In genomic region chr6:97497713-97498331, GRCh38 we compare ENCODE assay signal across 8 cellular contexts.
A peak's percentile ranks its signal among the peaks of the same experiment; 100 is the strongest.
DNase-seq lines count a peak whose midpoint lies in the region; ATAC-seq, FAIRE-seq and TF ChIP-seq lines count a peak whose summit lies in the region.

No MANE protein-coding gene starts in this region.

- H2AK5ac ChIP-seq in neuronal stem cell (ENCODE audit: low read depth, low read length): no peak overlapping the region

- TF ChIP-seq POLR2A in H54 (IDR thresholded peaks at IDR 0.05; ENCODE audit: low read depth, low read length) (no peak), transverse colon (IDR thresholded peaks at IDR 0.05) (no peak)

- no peaks in the 10 kb centered on the region for H3K79me1 ChIP-seq in neuronal stem cell (ENCODE audit: low read depth, low read length)

- H4K91ac ChIP-seq in neuronal stem cell (ENCODE audit: low read depth, low read length, poor library complexity): no peak overlapping the region

- peak; percentile 99 for ATAC-seq in Panc1

- H3K27ac ChIP-seq in Panc1 (ENCODE audit: low read length) (no peak overlapping the region), neuronal stem cell (replicated peaks; ENCODE audit: low read length) (no peak overlapping the region), transverse colon (no peak overlapping the region)

- WGBS in neuronal stem cell (ENCODE audit: extremely low coverage in 2 of 2, insufficient read length in 2 of 2, insufficient replicate concordance in 1 of 2), 2 donors: no CpG with 5 or more reads among the region's 4 CpGs
- WGBS in transverse colon (ENCODE audit: low coverage in 1 of 2), 2 donors: 42 to 44% methylated on average over 4 of the region's 4 CpGs

- H2BK120ac ChIP-seq in neuronal stem cell (ENCODE audit: low read depth, low read length): no peak overlapping the region

- H2BK15ac ChIP-seq in neuronal stem cell (ENCODE audit: low read length): no peak overlapping the region

- peak; percentile 69 for FAIRE-seq in H54 (lab: Jason Lieb, UNC)

- H3K4me1 ChIP-seq in Panc1 (ENCODE audit: control insufficient read depth, insufficient read depth, low read length) (no peaks in the 10 kb centered on the region), neuronal stem cell (ENCODE audit: control insufficient read depth in 2 of 2, insufficient read depth in 1 of 2, low read depth in 1 of 2, low read length in 2 of 2) (no peaks in the 10 kb centered on the region), transverse colon (no peaks in the 10 kb centered on the region)

- BruUV-seq in Panc1 (replicated peaks; lab: Mats Ljungman, UMichigan): no TSS peak

- no peak for TF ChIP-seq EP300 in transverse colon (IDR thresholded peaks at IDR 0.05; ENCODE audit: low read depth)

- peak overlapping the region; percentile 85 for H2AFZ ChIP-seq in neuronal stem cell (ENCODE audit: low read length)

- H3K36me3 ChIP-seq in Panc1 (ENCODE audit: control insufficient read depth, insufficient read depth, low read length): no peaks in the 10 kb centered on the region
- H3K36me3 ChIP-seq in neuronal stem cell (replicated peaks in 1 of 2; ENCODE audit: control insufficient read depth in 2 of 2, insufficient read depth in 2 of 2, low read length in 2 of 2): no peaks in the 10 kb centered on the region
- no peaks in the 10 kb centered on the region for H3K36me3 ChIP-seq in transverse colon

- H3K18ac ChIP-seq in neuronal stem cell (ENCODE audit: low read length): no peak overlapping the region

- intact Hi-C loops in Panc1 (cut with micrococcal nuclease; ENCODE audit: unreplicated experiment): loop anchor here (2.0 to 10.0 kb wide), 2 partner anchors 427 to 1349 kb away; no protein-coding TSS in a partner anchor
- intact Hi-C loops in transverse colon (cut with DNase I; ENCODE audit: low total_unique reads): loop anchor here (10.0 kb wide), 1 partner anchor 1347 kb away; no protein-coding TSS in a partner anchor

- no peak overlapping the region for H3K14ac ChIP-seq in neuronal stem cell (ENCODE audit: low read length)

- CTCF ChIA-PET in Panc1 (lab: Charles Lee): no interaction called here

- in situ Hi-C loops in Panc1 (cut with HindIII; ENCODE audit: low pct_unique_long_range_greater_than_20kb, low sequenced_read_pairs) (no loop called here), transverse colon (cut with MboI; ENCODE audit: low pct_ligation_motif_present in 1 of 4, low pct_unique_long_range_greater_than_20kb in 1 of 4, low sequenced_read_pairs in 3 of 4) (loop anchor here in 1 of 4 donors (25.0 kb wide), 1 partner anchor 1614 kb away; no protein-coding TSS in a partner anchor)

- no peak overlapping the region for H2BK5ac ChIP-seq in neuronal stem cell (ENCODE audit: low read length)

- POLR2A ChIA-PET in Panc1 (lab: Charles Lee): no interaction called here

- H3K4me2 ChIP-seq in neuronal stem cell (ENCODE audit: insufficient read depth, low read length, poor library complexity, severe bottlenecking): no peak overlapping the region

- no peak overlapping the region for H4K8ac ChIP-seq in neuronal stem cell (ENCODE audit: low read depth, low read length)

- H3K4ac ChIP-seq in neuronal stem cell (ENCODE audit: low read length): no peak overlapping the region

- no peak overlapping the region for H3K23ac ChIP-seq in neuronal stem cell (ENCODE audit: low read depth, low read length, poor library complexity)

- no peak overlapping the region for H2BK12ac ChIP-seq in neuronal stem cell (ENCODE audit: low read length)

- no peak overlapping the region for H3K9ac ChIP-seq in neuronal stem cell (ENCODE audit: low read depth, low read length, poor library complexity)

- no peaks in the 10 kb centered on the region for H3K27me3 ChIP-seq in Panc1 (ENCODE audit: control insufficient read depth, insufficient read depth, low read length)
- H3K27me3 ChIP-seq in neuronal stem cell (ENCODE audit: control insufficient read depth in 3 of 3, insufficient read depth in 3 of 3, low read depth in 1 of 3, low read length in 3 of 3): no peaks in the 10 kb centered on the region
- no peaks in the 10 kb centered on the region for H3K27me3 ChIP-seq in transverse colon

- no peaks in the 10 kb centered on the region for H3K9me3 ChIP-seq in Panc1 (ENCODE audit: control insufficient read depth, insufficient read depth, low read depth, low read length)
- no peaks in the 10 kb centered on the region for H3K9me3 ChIP-seq in neuronal stem cell (replicated peaks in 1 of 2; ENCODE audit: control insufficient read depth in 2 of 2, insufficient read depth in 1 of 2, low read depth in 1 of 2, low read length in 2 of 2)
- no peaks in the 10 kb centered on the region for H3K9me3 ChIP-seq in transverse colon

- TF ChIP-seq CTCF in Panc1 (IDR thresholded peaks at IDR 0.05): peak; percentile 91
- peak; percentile 93 for TF ChIP-seq CTCF in fibroblast of pulmonary artery (IDR thresholded peaks at IDR 0.05; ENCODE audit: low read length, missing control alignments)
- TF ChIP-seq CTCF in transverse colon (IDR thresholded peaks at IDR 0.05): peak; percentile 62 to 78 (median 66)

- H3K4me3 ChIP-seq in Panc1 (ENCODE audit: low read depth in 2 of 2, low read length in 2 of 2) (no peak overlapping the region), fibroblast of pulmonary artery (replicated peaks; ENCODE audit: low read depth, low read length) (no peak overlapping the region), neuronal stem cell (ENCODE audit: low read length in 2 of 2) (no peak overlapping the region), transverse colon (no peak overlapping the region)

- peak; percentile 18 for DNase-seq in GM04503 (ENCODE audit: low read depth)
- DNase-seq in H54 (ENCODE audit: insufficient read length, low spot score): peak; percentile 2
- peak; percentile 74 to 89 for DNase-seq in Kasumi-1 (lab: John Stamatoyannopoulos, UW)
- DNase-seq in Panc1 (ENCODE audit: low read depth, low spot score): peak; percentile 43
- DNase-seq in activated T-cell treated with anti-CD3 and anti-CD28 coated beads, Interleukin-2, amount 50 U/mL, for 48 hours: peak; percentile 52 to 59
- DNase-seq in fibroblast of pulmonary artery (ENCODE audit: low read depth): peak; percentile 78
- DNase-seq in neuronal stem cell (ENCODE audit: low spot score): peak; percentile 58
- DNase-seq in transverse colon: peak; percentile 54

Comparison
In these comparisons a context has a peak if more than half of its experiments do, and no peak if none do; other contexts are left out.
1. DNase-seq: peak in every context shown above with its lines; median percentile 82 in Kasumi-1; 78 in fibroblast of pulmonary artery; 58 in neuronal stem cell; 56 in activated T-cell treated with anti-CD3 and anti-CD28 coated beads, Interleukin-2, amount 50 U/mL, for 48 hours; 54 in transverse colon; 43 in Panc1; 18 in GM04503; 2 in H54.